8 cellular contexts compared by ENCODE assay signal in the genomic region with DNA sequence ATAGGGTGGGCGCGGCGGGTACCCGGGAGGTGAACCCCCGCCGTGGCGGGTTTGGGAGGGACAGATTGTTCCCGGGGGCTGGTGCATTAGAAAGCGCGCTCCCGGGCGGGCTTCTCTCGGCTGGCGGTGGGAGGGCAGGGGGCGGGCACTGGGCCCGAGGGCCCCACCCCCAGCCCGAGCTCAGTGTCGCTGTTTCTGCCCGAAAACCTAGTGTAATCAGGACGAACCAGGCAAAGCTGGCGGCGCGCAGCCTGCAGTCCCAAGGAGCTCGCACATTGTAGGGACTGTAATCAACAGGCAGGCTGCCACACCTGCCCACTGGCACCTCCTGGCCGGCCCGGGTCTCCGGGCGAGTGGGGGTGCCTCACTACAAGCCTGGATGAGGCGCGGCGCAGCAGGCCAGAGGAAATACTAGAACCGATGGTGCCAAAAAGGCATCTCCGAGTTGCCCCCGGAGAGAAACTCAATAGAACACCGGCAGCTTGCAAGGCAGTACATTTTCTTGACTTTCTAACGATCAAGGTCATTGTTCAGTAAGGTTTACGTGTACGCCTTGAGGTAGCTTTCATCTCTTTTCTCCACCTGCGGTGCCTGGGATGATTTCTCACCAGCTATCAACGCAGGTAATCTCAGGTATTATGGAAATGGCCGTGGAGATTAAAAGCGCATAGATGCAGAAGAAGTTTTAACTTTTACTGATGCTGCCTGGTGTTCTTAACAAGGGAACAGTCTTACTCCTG. TPM values are rescaled to one million over a fixed set of nuclear protein-coding genes. Genes with fewer than 3 reads are reported as not detected.
DNase-seq lines count a peak whose midpoint lies in the region; ATAC-seq and TF ChIP-seq lines count a peak whose summit lies in the region.

No MANE protein-coding gene starts in this region.

- H3K27me3 Mint-ChIP-seq in activated CD8-positive, alpha-beta T cell treated with anti-CD3 and anti-CD28 coated beads for 36 hours: peaks cover 42% of the 10 kb centered on the region
- peaks cover 68 to 75% of the 10 kb centered on the region in 2 donors for H3K27me3 Mint-ChIP-seq in effector memory CD8-positive, alpha-beta T cell

- no peak overlapping the region for H3K27ac Mint-ChIP-seq in activated CD8-positive, alpha-beta T cell treated with anti-CD3 and anti-CD28 coated beads for 36 hours
- H3K27ac Mint-ChIP-seq in effector memory CD8-positive, alpha-beta T cell: peak overlapping the region in 1 of 2 donors; percentile 64

- TF ChIP-seq CTCF in BE2C (IDR thresholded peaks at IDR 0.05; ENCODE audit: low read depth, low read length): no peak
- no peak for TF ChIP-seq CTCF in activated CD8-positive, alpha-beta T cell treated with anti-CD3 and anti-CD28 coated beads for 36 hours (IDR thresholded peaks at IDR 0.05)

- POLR2A ChIA-PET in activated CD8-positive, alpha-beta T cell treated with anti-CD3 and anti-CD28 coated beads for 36 hours (lab: Charles Lee): no interaction called here

- H3K27me3 ChIP-seq in BE2C: peaks cover 61% of the 10 kb centered on the region
- peaks cover 19 to 24% of the 10 kb centered on the region in 2 donors for H3K27me3 ChIP-seq in muscle layer of colon (ENCODE audit: control insufficient read depth in 1 of 2, insufficient read depth in 2 of 2, low read length in 2 of 2)

- H3K4me3 ChIP-seq in BE2C (ENCODE audit: low read depth, low read length) (peak overlapping the region; percentile 68), muscle layer of colon (ENCODE audit: low read depth in 1 of 2, low read length in 2 of 2) (peak overlapping the region; percentile 33 to 55)

- peaks cover 2% of the 10 kb centered on the region for H3K4me1 Mint-ChIP-seq in activated CD8-positive, alpha-beta T cell treated with anti-CD3 and anti-CD28 coated beads for 36 hours (ENCODE audit: low read depth)
- peaks cover 4 to 8% of the 10 kb centered on the region in 2 donors for H3K4me1 Mint-ChIP-seq in effector memory CD8-positive, alpha-beta T cell (ENCODE audit: low read depth in 2 of 2)

- 0 out of 2 replicates have a peak, but pooled peaks cover under 1% of the 10 kb centered on the region for H3K4me1 ChIP-seq in BE2C
- no peaks in the 10 kb centered on the region for H3K4me1 ChIP-seq in muscle layer of colon (ENCODE audit: insufficient read depth, low read length)

- peak overlapping the region; percentile 77 for H3K4me3 Mint-ChIP-seq in activated CD8-positive, alpha-beta T cell treated with anti-CD3 and anti-CD28 coated beads for 36 hours
- peak overlapping the region; percentile 85 to 87 for H3K4me3 Mint-ChIP-seq in effector memory CD8-positive, alpha-beta T cell

- peak; percentile 52 for ATAC-seq in GM21737 (IDR thresholded peaks at IDR 0.05; ENCODE audit: unreplicated experiment)
- ATAC-seq in activated CD8-positive, alpha-beta T cell treated with anti-CD3 and anti-CD28 coated beads for 36 hours: peak; percentile 88
- peak; percentile 84 for ATAC-seq in effector memory CD8-positive, alpha-beta T cell (replicated peaks)

- DNase-seq in BE2C (peak; percentile 59), NCI-H345 (lab: John Stamatoyannopoulos, UW) (peak; percentile 84), amniotic stem cell (lab: John Stamatoyannopoulos, UW) (no peak)
- DNase-seq in activated CD8-positive, alpha-beta T cell treated with anti-CD3 and anti-CD28 coated beads for 36 hours: peak; percentile 73
- DNase-seq in effector memory CD8-positive, alpha-beta T cell: peak; percentile 29 to 45 (median 32)
- peak; percentile 30 for DNase-seq in stimulated activated CD8-positive, alpha-beta memory T cell treated with anti-CD3 and anti-CD28 coated beads, Interleukin-7, amount 100 ng/mL, for 24 hours (ENCODE audit: low read depth)

- no peaks in the 10 kb centered on the region for H3K9me3 ChIP-seq in BE2C
- no peaks in the 10 kb centered on the region for H3K9me3 ChIP-seq in muscle layer of colon (ENCODE audit: low read length)

- intact Hi-C loops in activated CD8-positive, alpha-beta T cell treated with anti-CD3 and anti-CD28 coated beads for 36 hours (cut with micrococcal nuclease): no loop called here

- no peaks in the 10 kb centered on the region for H3K36me3 Mint-ChIP-seq in activated CD8-positive, alpha-beta T cell treated with anti-CD3 and anti-CD28 coated beads for 36 hours (ENCODE audit: low read depth)
- no peaks in the 10 kb centered on the region for H3K36me3 Mint-ChIP-seq in effector memory CD8-positive, alpha-beta T cell (ENCODE audit: insufficient read depth)

- no peaks in the 10 kb centered on the region for H3K9me3 Mint-ChIP-seq in activated CD8-positive, alpha-beta T cell treated with anti-CD3 and anti-CD28 coated beads for 36 hours
- no peaks in the 10 kb centered on the region for H3K9me3 Mint-ChIP-seq in effector memory CD8-positive, alpha-beta T cell

- CTCF ChIA-PET in activated CD8-positive, alpha-beta T cell treated with anti-CD3 and anti-CD28 coated beads for 36 hours (lab: Charles Lee): interaction anchor here (1.0 to 9.1 kb wide), 8 partner anchors 10 to 113 kb away, joined by 3 to 92 read pairs (median 4); no protein-coding TSS in a partner anchor

- H3K9ac ChIP-seq in muscle layer of colon (ENCODE audit: low read length): no peak overlapping the region

- H3K27ac ChIP-seq in muscle layer of colon (ENCODE audit: low read depth, low read length): no peak overlapping the region

- no peaks in the 10 kb centered on the region for H3K36me3 ChIP-seq in BE2C
- no peaks in the 10 kb centered on the region for H3K36me3 ChIP-seq in muscle layer of colon (ENCODE audit: insufficient read depth, low read length)

RNA-seq across cellular contexts. Expression of a gene that starts 0.8 kb away (rescaled TPM):
- polyA plus RNA-seq in BE2C (2012; ENCODE audit: insufficient read depth, insufficient read length, low read depth): 4.9 TPM
- total RNA-seq in activated CD8-positive, alpha-beta T cell treated with anti-CD3 and anti-CD28 coated beads for 36 hours: under 1 TPM; 0.07 to 0.27 TPM

RNA-seq across cellular contexts. Expression of a gene that starts 33.7 kb away (rescaled TPM):
- polyA plus RNA-seq in BE2C (2012; ENCODE audit: insufficient read depth, insufficient read length, low read depth): 30.9 TPM
- 10 to 100 TPM; 47.0 to 57.4 TPM for total RNA-seq in activated CD8-positive, alpha-beta T cell treated with anti-CD3 and anti-CD28 coated beads for 36 hours
